In genomic region chr16:3364774-3365427, GRCh38 we compare ENCODE assay signal across 8 cellular contexts.
DNase-seq lines count a peak whose midpoint lies in the region; ATAC-seq, FAIRE-seq and TF ChIP-seq lines count a peak whose summit lies in the region.

No MANE protein-coding gene starts in this region.

- peak; percentile 89 for FAIRE-seq in A204.1 (lab: Jason Lieb, UNC)

- H3K27ac Mint-ChIP-seq in central memory CD8-positive, alpha-beta T cell (ENCODE audit: low read depth), result peak overlapping the region; percentile 74

- peak; percentile 33 for TF ChIP-seq POLR2A in GM19099 (IDR thresholded peaks at IDR 0.05; ENCODE audit: extremely low read depth, insufficient read length, low read depth)

- H3K27me3 Mint-ChIP-seq in central memory CD8-positive, alpha-beta T cell, result peaks cover 31% of the 10 kb centered on the region

- peaks cover 4% of the 10 kb centered on the region for H3K9me3 Mint-ChIP-seq in central memory CD8-positive, alpha-beta T cell

- H3K36me3 Mint-ChIP-seq in central memory CD8-positive, alpha-beta T cell (ENCODE audit: insufficient read depth), result peaks cover 3% of the 10 kb centered on the region

- ATAC-seq in central memory CD8-positive, alpha-beta T cell (replicated peaks; ENCODE audit: extremely low read depth, poor library complexity, severe bottlenecking), result peak; percentile 97

- peaks cover 5% of the 10 kb centered on the region for H3K4me1 Mint-ChIP-seq in central memory CD8-positive, alpha-beta T cell

- DNase-seq in NCI-H1436 treated with DMSO at 0.1 percent for 48 hours (lab: John Stamatoyannopoulos, UW) (peak; percentile 87), left kidney (ENCODE audit: low read depth, low spot score) (peak; percentile 96), DMS79 (lab: John Stamatoyannopoulos, UW) (no peak)
- peak; percentile 85 for DNase-seq in activated CD4-positive, CD25-positive, alpha-beta regulatory T cell treated with anti-CD3 and anti-CD28 coated beads, Interleukin-2, amount 50 U/mL, for 72 hours
- peak; percentile 48 to 77 for DNase-seq in central memory CD8-positive, alpha-beta T cell (ENCODE audit: low spot score in 2 of 2)
- DNase-seq in stimulated activated CD4-positive, alpha-beta T cell treated with anti-CD3 and anti-CD28 coated beads, Interleukin-4, amount 100 ng/mL, for 4 hours, result peak; percentile 74 to 91

- H3K4me3 Mint-ChIP-seq in central memory CD8-positive, alpha-beta T cell, result peak overlapping the region; percentile 71
